ENCODE assay signal across 1 cellular context in the genomic region with DNA sequence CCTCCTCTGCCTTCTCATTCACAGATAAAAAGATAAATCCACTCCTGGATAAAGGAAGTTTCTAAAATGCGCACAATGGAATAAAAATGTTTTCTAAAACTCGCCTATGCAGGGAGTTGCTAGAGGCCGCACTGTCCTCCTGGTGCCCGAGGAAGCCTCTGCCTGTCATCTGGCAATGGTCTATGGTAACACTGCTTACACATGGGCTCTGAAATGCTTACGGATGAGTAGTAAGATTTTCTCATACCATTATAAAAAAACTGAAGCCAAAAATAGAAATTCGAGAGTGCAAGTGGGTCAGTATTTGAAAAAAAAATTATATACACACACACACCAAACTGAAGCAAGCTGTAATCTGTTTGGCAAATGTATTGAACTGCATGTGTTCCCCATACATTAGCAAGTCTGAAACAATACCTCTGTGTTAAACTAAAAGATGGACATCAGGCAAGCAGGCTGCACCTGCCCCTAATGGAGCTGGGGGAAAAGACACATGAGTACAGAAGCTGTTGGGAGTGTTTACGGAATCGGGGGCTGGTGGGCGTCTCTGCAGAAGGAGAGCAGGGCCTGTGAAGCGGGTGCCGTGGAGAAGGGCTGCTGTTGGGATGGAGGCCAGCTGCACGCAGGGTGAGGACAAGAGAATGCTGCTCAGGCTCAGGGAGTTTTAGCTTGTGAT.
TF ChIP-seq lines count a peak whose summit lies in the region.

No MANE protein-coding gene starts in this region.

TF ChIP-seq in GM23338, 12 proteins besides CTCF, POLR2A, EP300 and RAD21 (continued from another document):
- TF ChIP-seq, protein P1, sequence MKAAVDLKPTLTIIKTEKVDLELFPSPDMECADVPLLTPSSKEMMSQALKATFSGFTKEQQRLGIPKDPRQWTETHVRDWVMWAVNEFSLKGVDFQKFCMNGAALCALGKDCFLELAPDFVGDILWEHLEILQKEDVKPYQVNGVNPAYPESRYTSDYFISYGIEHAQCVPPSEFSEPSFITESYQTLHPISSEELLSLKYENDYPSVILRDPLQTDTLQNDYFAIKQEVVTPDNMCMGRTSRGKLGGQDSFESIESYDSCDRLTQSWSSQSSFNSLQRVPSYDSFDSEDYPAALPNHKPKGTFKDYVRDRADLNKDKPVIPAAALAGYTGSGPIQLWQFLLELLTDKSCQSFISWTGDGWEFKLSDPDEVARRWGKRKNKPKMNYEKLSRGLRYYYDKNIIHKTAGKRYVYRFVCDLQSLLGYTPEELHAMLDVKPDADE (IDR thresholded peaks at IDR 0.05): no peak
- TF ChIP-seq, protein P2, sequence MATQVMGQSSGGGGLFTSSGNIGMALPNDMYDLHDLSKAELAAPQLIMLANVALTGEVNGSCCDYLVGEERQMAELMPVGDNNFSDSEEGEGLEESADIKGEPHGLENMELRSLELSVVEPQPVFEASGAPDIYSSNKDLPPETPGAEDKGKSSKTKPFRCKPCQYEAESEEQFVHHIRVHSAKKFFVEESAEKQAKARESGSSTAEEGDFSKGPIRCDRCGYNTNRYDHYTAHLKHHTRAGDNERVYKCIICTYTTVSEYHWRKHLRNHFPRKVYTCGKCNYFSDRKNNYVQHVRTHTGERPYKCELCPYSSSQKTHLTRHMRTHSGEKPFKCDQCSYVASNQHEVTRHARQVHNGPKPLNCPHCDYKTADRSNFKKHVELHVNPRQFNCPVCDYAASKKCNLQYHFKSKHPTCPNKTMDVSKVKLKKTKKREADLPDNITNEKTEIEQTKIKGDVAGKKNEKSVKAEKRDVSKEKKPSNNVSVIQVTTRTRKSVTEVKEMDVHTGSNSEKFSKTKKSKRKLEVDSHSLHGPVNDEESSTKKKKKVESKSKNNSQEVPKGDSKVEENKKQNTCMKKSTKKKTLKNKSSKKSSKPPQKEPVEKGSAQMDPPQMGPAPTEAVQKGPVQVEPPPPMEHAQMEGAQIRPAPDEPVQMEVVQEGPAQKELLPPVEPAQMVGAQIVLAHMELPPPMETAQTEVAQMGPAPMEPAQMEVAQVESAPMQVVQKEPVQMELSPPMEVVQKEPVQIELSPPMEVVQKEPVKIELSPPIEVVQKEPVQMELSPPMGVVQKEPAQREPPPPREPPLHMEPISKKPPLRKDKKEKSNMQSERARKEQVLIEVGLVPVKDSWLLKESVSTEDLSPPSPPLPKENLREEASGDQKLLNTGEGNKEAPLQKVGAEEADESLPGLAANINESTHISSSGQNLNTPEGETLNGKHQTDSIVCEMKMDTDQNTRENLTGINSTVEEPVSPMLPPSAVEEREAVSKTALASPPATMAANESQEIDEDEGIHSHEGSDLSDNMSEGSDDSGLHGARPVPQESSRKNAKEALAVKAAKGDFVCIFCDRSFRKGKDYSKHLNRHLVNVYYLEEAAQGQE (IDR thresholded peaks at IDR 0.05; ENCODE audit: unreplicated experiment): no peak
- no peak for TF ChIP-seq STAT1 (IDR thresholded peaks at IDR 0.05; ENCODE audit: unreplicated experiment)
- TF ChIP-seq ZNF331 (CRISPR knock-in tag; IDR thresholded peaks at IDR 0.05; ENCODE audit: low read depth): no peak
- TF ChIP-seq JUNB (IDR thresholded peaks at IDR 0.05; ENCODE audit: unreplicated experiment): no peak
- TF ChIP-seq EZH2 (IDR thresholded peaks at IDR 0.05; ENCODE audit: low read depth, unreplicated experiment): no peak
TF ChIP-seq in GM23338: peak in this region for 0.
